ENCODE assay signal across 8 cellular contexts in genomic region chr1:44924835-44925464, GRCh38.
A peak's percentile ranks its signal among the peaks of the same experiment; 100 is the strongest.
DNase-seq lines count a peak whose midpoint lies in the region; ATAC-seq and TF ChIP-seq lines count a peak whose summit lies in the region.

No MANE protein-coding gene starts in this region.

- H3K4me1 ChIP-seq in OCI-LY3 (ENCODE audit: low read length): no peaks in the 10 kb centered on the region

- no peaks in the 10 kb centered on the region for H3K27me3 Mint-ChIP-seq in stimulated activated naive B cell treated with anti-CD40 and anti-IgM and Interleukin-4, amounts not matched to agents 10 μg/mL and 1 μg/mL and 100 μg/mL, for 72 hours

- no peaks in the 10 kb centered on the region for H3K9me3 ChIP-seq in OCI-LY3 (ENCODE audit: insufficient read depth, low read length)

- peaks cover 12 to 32% of the 10 kb centered on the region in 2 donors for H3K36me3 Mint-ChIP-seq in stimulated activated naive B cell treated with anti-CD40 and anti-IgM and Interleukin-4, amounts not matched to agents 10 μg/mL and 1 μg/mL and 100 μg/mL, for 72 hours

- H3K4me1 Mint-ChIP-seq in stimulated activated naive B cell treated with anti-CD40 and anti-IgM and Interleukin-4, amounts not matched to agents 10 μg/mL and 1 μg/mL and 100 μg/mL, for 72 hours: peaks cover 0 to 2% of the 10 kb centered on the region in 2 donors

- H3K4me3 ChIP-seq in OCI-LY3 (ENCODE audit: low read length): no peak overlapping the region

- H3K79me2 ChIP-seq in OCI-LY3 (ENCODE audit: low read length): no peaks in the 10 kb centered on the region

- ATAC-seq in stimulated activated naive B cell treated with anti-CD40 and anti-IgM and Interleukin-4, amounts not matched to agents 10 μg/mL and 1 μg/mL and 100 μg/mL, for 72 hours (replicated peaks): no peak

- no peak overlapping the region for H3K4me3 Mint-ChIP-seq in stimulated activated naive B cell treated with anti-CD40 and anti-IgM and Interleukin-4, amounts not matched to agents 10 μg/mL and 1 μg/mL and 100 μg/mL, for 72 hours

- no peak overlapping the region for H3K9ac ChIP-seq in OCI-LY3 (ENCODE audit: low read length)

- H3K9me3 Mint-ChIP-seq in stimulated activated naive B cell treated with anti-CD40 and anti-IgM and Interleukin-4, amounts not matched to agents 10 μg/mL and 1 μg/mL and 100 μg/mL, for 72 hours: no peaks in the 10 kb centered on the region

- H4K20me1 ChIP-seq in OCI-LY3 (ENCODE audit: insufficient read depth, low read length): no peaks in the 10 kb centered on the region

- no peak overlapping the region for H3K4me2 ChIP-seq in OCI-LY3 (ENCODE audit: low read length)

- no peaks in the 10 kb centered on the region for H3K36me3 ChIP-seq in OCI-LY3 (replicated peaks; ENCODE audit: low read depth, low read length)

- H3K27ac Mint-ChIP-seq in stimulated activated naive B cell treated with anti-CD40 and anti-IgM and Interleukin-4, amounts not matched to agents 10 μg/mL and 1 μg/mL and 100 μg/mL, for 72 hours: peak overlapping the region; percentile 47

- no peak overlapping the region for H2AFZ ChIP-seq in OCI-LY3 (ENCODE audit: low read depth, low read length)

- peak; percentile 38 for TF ChIP-seq CTCF in OCI-LY3 (IDR thresholded peaks at IDR 0.05; ENCODE audit: low read depth, low read length)

- peak; percentile 9 for DNase-seq in activated CD4-positive, alpha-beta T cell treated with anti-CD3 and anti-CD28 coated beads for 48 hours
- no peak for DNase-seq in activated CD4-positive, alpha-beta T cell treated with anti-CD3 and anti-CD28 coated beads, Interleukin-2, amount 50 U/mL, for 1 hour
- no peak for DNase-seq in epithelial cell of prostate (ENCODE audit: low read depth, low spot score)
- no peak for DNase-seq in stimulated activated naive B cell treated with anti-CD40 and anti-IgM and Interleukin-4, amounts not matched to agents 10 μg/mL and 1 μg/mL and 100 μg/mL, for 72 hours
- no peak for DNase-seq in cerebellum (ENCODE audit: low spot score)
- DNase-seq in DMS153 (lab: John Stamatoyannopoulos, UW): no peak
- no peak for DNase-seq in T-helper 9 cell

- H3K27me3 ChIP-seq in OCI-LY3 (ENCODE audit: low read depth, low read length): no peaks in the 10 kb centered on the region

- H3K27ac ChIP-seq in OCI-LY3 (ENCODE audit: low read length) (no peak overlapping the region), epithelial cell of prostate (peak overlapping the region; percentile 58)
